In the genomic region with DNA sequence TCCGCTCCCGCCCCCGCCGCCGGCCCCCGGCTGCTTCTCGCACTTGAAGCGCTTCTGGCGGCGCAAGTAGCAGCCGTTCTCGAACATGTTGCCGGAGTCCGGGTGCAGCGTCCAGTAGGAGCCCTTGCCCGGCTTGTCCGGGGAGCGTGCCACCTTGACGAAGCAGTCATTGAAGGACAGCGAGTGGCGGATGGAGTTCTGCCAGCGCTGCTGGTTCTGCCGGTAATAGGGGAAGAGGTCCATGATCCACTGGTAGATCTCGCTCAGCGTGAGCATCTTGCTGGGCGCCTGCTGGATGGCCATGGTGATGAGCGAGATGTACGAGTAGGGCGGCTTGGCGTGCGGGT, we compare ENCODE assay signal across 1 cellular context.
A peak's percentile ranks its signal among the peaks of the same experiment; 100 is the strongest.
TF ChIP-seq lines count a peak whose summit lies in the region.

No MANE protein-coding gene starts in this region.

TF ChIP-seq in H1, 55 proteins besides CTCF, POLR2A, EP300 and RAD21:
- TF ChIP-seq KDM4A (IDR thresholded peaks at IDR 0.05; ENCODE audit: low read depth, low read length, severe bottlenecking) (peak; percentile 41), SIN3A (conservative IDR thresholded peaks at IDR 0.05 in 1 of 2, IDR thresholded peaks at IDR 0.05 in 1 of 2; ENCODE audit: low read depth in 1 of 2, low read length in 2 of 2) (no peak), BCL11A (IDR thresholded peaks at IDR 0.05; ENCODE audit: low read depth in 2 of 2, low read length in 2 of 2) (no peak)
- TF ChIP-seq, protein P1, sequence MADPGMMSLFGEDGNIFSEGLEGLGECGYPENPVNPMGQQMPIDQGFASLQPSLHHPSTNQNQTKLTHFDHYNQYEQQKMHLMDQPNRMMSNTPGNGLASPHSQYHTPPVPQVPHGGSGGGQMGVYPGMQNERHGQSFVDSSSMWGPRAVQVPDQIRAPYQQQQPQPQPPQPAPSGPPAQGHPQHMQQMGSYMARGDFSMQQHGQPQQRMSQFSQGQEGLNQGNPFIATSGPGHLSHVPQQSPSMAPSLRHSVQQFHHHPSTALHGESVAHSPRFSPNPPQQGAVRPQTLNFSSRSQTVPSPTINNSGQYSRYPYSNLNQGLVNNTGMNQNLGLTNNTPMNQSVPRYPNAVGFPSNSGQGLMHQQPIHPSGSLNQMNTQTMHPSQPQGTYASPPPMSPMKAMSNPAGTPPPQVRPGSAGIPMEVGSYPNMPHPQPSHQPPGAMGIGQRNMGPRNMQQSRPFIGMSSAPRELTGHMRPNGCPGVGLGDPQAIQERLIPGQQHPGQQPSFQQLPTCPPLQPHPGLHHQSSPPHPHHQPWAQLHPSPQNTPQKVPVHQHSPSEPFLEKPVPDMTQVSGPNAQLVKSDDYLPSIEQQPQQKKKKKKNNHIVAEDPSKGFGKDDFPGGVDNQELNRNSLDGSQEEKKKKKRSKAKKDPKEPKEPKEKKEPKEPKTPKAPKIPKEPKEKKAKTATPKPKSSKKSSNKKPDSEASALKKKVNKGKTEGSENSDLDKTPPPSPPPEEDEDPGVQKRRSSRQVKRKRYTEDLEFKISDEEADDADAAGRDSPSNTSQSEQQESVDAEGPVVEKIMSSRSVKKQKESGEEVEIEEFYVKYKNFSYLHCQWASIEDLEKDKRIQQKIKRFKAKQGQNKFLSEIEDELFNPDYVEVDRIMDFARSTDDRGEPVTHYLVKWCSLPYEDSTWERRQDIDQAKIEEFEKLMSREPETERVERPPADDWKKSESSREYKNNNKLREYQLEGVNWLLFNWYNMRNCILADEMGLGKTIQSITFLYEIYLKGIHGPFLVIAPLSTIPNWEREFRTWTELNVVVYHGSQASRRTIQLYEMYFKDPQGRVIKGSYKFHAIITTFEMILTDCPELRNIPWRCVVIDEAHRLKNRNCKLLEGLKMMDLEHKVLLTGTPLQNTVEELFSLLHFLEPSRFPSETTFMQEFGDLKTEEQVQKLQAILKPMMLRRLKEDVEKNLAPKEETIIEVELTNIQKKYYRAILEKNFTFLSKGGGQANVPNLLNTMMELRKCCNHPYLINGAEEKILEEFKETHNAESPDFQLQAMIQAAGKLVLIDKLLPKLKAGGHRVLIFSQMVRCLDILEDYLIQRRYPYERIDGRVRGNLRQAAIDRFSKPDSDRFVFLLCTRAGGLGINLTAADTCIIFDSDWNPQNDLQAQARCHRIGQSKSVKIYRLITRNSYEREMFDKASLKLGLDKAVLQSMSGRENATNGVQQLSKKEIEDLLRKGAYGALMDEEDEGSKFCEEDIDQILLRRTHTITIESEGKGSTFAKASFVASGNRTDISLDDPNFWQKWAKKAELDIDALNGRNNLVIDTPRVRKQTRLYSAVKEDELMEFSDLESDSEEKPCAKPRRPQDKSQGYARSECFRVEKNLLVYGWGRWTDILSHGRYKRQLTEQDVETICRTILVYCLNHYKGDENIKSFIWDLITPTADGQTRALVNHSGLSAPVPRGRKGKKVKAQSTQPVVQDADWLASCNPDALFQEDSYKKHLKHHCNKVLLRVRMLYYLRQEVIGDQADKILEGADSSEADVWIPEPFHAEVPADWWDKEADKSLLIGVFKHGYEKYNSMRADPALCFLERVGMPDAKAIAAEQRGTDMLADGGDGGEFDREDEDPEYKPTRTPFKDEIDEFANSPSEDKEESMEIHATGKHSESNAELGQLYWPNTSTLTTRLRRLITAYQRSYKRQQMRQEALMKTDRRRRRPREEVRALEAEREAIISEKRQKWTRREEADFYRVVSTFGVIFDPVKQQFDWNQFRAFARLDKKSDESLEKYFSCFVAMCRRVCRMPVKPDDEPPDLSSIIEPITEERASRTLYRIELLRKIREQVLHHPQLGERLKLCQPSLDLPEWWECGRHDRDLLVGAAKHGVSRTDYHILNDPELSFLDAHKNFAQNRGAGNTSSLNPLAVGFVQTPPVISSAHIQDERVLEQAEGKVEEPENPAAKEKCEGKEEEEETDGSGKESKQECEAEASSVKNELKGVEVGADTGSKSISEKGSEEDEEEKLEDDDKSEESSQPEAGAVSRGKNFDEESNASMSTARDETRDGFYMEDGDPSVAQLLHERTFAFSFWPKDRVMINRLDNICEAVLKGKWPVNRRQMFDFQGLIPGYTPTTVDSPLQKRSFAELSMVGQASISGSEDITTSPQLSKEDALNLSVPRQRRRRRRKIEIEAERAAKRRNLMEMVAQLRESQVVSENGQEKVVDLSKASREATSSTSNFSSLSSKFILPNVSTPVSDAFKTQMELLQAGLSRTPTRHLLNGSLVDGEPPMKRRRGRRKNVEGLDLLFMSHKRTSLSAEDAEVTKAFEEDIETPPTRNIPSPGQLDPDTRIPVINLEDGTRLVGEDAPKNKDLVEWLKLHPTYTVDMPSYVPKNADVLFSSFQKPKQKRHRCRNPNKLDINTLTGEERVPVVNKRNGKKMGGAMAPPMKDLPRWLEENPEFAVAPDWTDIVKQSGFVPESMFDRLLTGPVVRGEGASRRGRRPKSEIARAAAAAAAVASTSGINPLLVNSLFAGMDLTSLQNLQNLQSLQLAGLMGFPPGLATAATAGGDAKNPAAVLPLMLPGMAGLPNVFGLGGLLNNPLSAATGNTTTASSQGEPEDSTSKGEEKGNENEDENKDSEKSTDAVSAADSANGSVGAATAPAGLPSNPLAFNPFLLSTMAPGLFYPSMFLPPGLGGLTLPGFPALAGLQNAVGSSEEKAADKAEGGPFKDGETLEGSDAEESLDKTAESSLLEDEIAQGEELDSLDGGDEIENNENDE (IDR thresholded peaks at IDR 0.05; ENCODE audit: insufficient replicate concordance, low read length): no peak
